26 cellular contexts compared by ENCODE assay signal in genomic region chr5:126752052-126752785, GRCh38.
"Had no signal": no experiment of that assay in that cellular context is flagged by ENCODE, and none has a peak within 500 bp of the region (broad histone marks: within the 10 kb centered on the region; RNA-seq: fewer than 3 reads in every experiment).

No MANE protein-coding gene starts in this region.

- H3K27ac Mint-ChIP-seq: effector memory CD8-positive, alpha-beta T cell; nephron; stimulated activated naive CD8-positive, alpha-beta T cell treated with anti-CD3 and anti-CD28 coated beads, Interleukin-15, amount 100 ng/mL, for 72 hours had no signal

- H3K4me3 ChIP-seq: colonic mucosa, esophagus squamous epithelium, heart right ventricle, left lung, prostate gland, right atrium auricular region, smooth muscle cell, suprapubic skin, transverse colon, upper lobe of right lung, uterus had no signal

- H3K27me3 ChIP-seq: colonic mucosa, esophagus squamous epithelium, left lung, suprapubic skin, transverse colon, upper lobe of right lung, uterus had no signal

- H3K4me1 ChIP-seq: colonic mucosa, esophagus squamous epithelium, prostate gland, right atrium auricular region, suprapubic skin, transverse colon, upper lobe of right lung, uterus had no signal

- DNase-seq: colonic mucosa; effector memory CD8-positive, alpha-beta T cell; erythroblast; esophagus squamous epithelium; foreskin melanocyte; glutamatergic neuron; heart right ventricle; hippocampal formation; left cardiac atrium; left lung; mesenchymal stem cell; nucleus accumbens; stimulated activated CD4-positive, alpha-beta T cell treated with anti-CD3 and anti-CD28 coated beads, Interleukin-12 subunit alpha, Interleukin-12 subunit beta, amount 100 ng/mL, for 4 hours; stimulated activated CD4-positive, alpha-beta T cell treated with anti-CD3 and anti-CD28 coated beads, Interleukin-1b, Interleukin-23, amount 100 ng/mL, for 48 hours; stimulated activated CD4-positive, alpha-beta T cell treated with anti-CD3 and anti-CD28 coated beads, Interleukin-4, amount 100 ng/mL, for 1 hour; stimulated activated naive CD4-positive, alpha-beta T cell; stimulated activated naive CD8-positive, alpha-beta T cell treated with anti-CD3 and anti-CD28 coated beads, Interleukin-15, amount 100 ng/mL, for 72 hours; transverse colon; upper lobe of right lung; uterus had no signal

- H3K4me3 Mint-ChIP-seq: effector memory CD8-positive, alpha-beta T cell; nephron; stimulated activated naive CD8-positive, alpha-beta T cell treated with anti-CD3 and anti-CD28 coated beads, Interleukin-15, amount 100 ng/mL, for 72 hours had no signal

- H3K9me3 Mint-ChIP-seq: effector memory CD8-positive, alpha-beta T cell; nephron; stimulated activated naive CD8-positive, alpha-beta T cell treated with anti-CD3 and anti-CD28 coated beads, Interleukin-15, amount 100 ng/mL, for 72 hours had no signal

- H3K27me3 Mint-ChIP-seq: effector memory CD8-positive, alpha-beta T cell; stimulated activated naive CD8-positive, alpha-beta T cell treated with anti-CD3 and anti-CD28 coated beads, Interleukin-15, amount 100 ng/mL, for 72 hours had no signal

- ATAC-seq: effector memory CD8-positive, alpha-beta T cell; heart right ventricle; left cardiac atrium; left lung; sciatic nerve; stimulated activated naive CD8-positive, alpha-beta T cell treated with anti-CD3 and anti-CD28 coated beads, Interleukin-15, amount 100 ng/mL, for 72 hours; upper lobe of right lung had no signal

- H3K36me3 ChIP-seq: colonic mucosa, esophagus squamous epithelium, heart right ventricle, left lung, prostate gland, right atrium auricular region, suprapubic skin, transverse colon, upper lobe of right lung, uterus had no signal

- H3K27ac ChIP-seq: colonic mucosa, esophagus squamous epithelium, heart right ventricle, left lung, prostate gland, right atrium auricular region, suprapubic skin, transverse colon, upper lobe of right lung, uterus had no signal

- H3K9me3 ChIP-seq: colonic mucosa, esophagus squamous epithelium, heart right ventricle, left lung, prostate gland, right atrium auricular region, suprapubic skin, transverse colon, upper lobe of right lung, uterus had no signal

- H3K4me2 ChIP-seq: smooth muscle cell had no signal
